In genomic region chr3:49327485-49327884, GRCh38 we compare ENCODE assay signal across 15 cellular contexts. TPM values are rescaled to one million over a fixed set of nuclear protein-coding genes. Genes with fewer than 3 reads are reported as not detected.
A peak's percentile ranks its signal among the peaks of the same experiment; 100 is the strongest.
DNase-seq lines count a peak whose midpoint lies in the region; ATAC-seq and TF ChIP-seq lines count a peak whose summit lies in the region.
"Had no signal": no experiment of that assay in that cellular context is flagged by ENCODE, and none has a peak within 500 bp of the region (broad histone marks: within the 10 kb centered on the region; RNA-seq: fewer than 3 reads in every experiment).

No MANE protein-coding gene starts in this region.

- no peaks in the 10 kb centered on the region for H3K27me3 ChIP-seq in Loucy (ENCODE audit: insufficient read depth, low read length, poor library complexity, severe bottlenecking)
- H3K27me3 ChIP-seq in neutrophil = no peaks in the 10 kb centered on the region
- H3K27me3 ChIP-seq: SJSA1, tibial artery had no signal

- H3K36me3 ChIP-seq in Loucy (ENCODE audit: insufficient read depth, low read length) (peaks cover 64% of the 10 kb centered on the region; the same call in 1 of the 2 replicates), neutrophil (peaks cover 99% of the 10 kb centered on the region)

- no peaks in the 10 kb centered on the region for H3F3A ChIP-seq in Loucy (ENCODE audit: low read depth)

- H3K79me2 ChIP-seq in Loucy (ENCODE audit: insufficient read depth, low read length) = no peaks in the 10 kb centered on the region

- H3K27me3 Mint-ChIP-seq in endothelial cell (ENCODE audit: unreplicated experiment) = no peaks in the 10 kb centered on the region
- H3K27me3 Mint-ChIP-seq: activated CD4-positive, alpha-beta T cell treated with anti-CD3 and anti-CD28 coated beads, Interleukin-2, amount 10 ng/mL, durations not matched to agents 24 days and 14 days had no signal

- no peak overlapping the region for H3K9ac ChIP-seq in Loucy (ENCODE audit: low read depth, low read length, poor library complexity, severe bottlenecking)

- H3K4me1 ChIP-seq in Loucy (ENCODE audit: insufficient read depth, low read length, poor library complexity, severe bottlenecking) = no peaks in the 10 kb centered on the region
- peaks cover 5 to 6% of the 10 kb centered on the region in 2 experiments for H3K4me1 ChIP-seq in neutrophil (ENCODE audit: control insufficient read depth in 1 of 2, insufficient read depth in 1 of 2, low read depth in 1 of 2, low read length in 1 of 2)
- H3K4me1 ChIP-seq: SJSA1, tibial artery had no signal

- H3K4me2 ChIP-seq in Loucy (ENCODE audit: low read depth, low read length, poor library complexity, severe bottlenecking) = no peak overlapping the region

- H3K36me3 Mint-ChIP-seq in endothelial cell (ENCODE audit: low read depth, unreplicated experiment) = peaks cover 32% of the 10 kb centered on the region

- no peaks in the 10 kb centered on the region for H3K4me1 Mint-ChIP-seq in endothelial cell (ENCODE audit: unreplicated experiment)

- no peaks in the 10 kb centered on the region for H4K20me1 ChIP-seq in Loucy (ENCODE audit: insufficient read depth, low read length, poor library complexity, severe bottlenecking)

- no peak overlapping the region for H2AFZ ChIP-seq in Loucy (ENCODE audit: low read length)

- CTCF ChIA-PET in GM10248 (lab: Yijun Ruan, JAX) = interaction anchor here (0.9 to 3.1 kb wide), 3 partner anchors 12 to 26 kb away, joined by 3 to 12 read pairs (median 3); partner anchors contain the start of gene USP4

- H3K9me3 ChIP-seq in Loucy (ENCODE audit: insufficient read depth, low read depth, low read length) (no peaks in the 10 kb centered on the region), neutrophil (no peaks in the 10 kb centered on the region)
- H3K9me3 ChIP-seq: SJSA1, tibial artery had no signal

- H3K4me3 Mint-ChIP-seq in endothelial cell (ENCODE audit: unreplicated experiment) = no peak overlapping the region
- H3K4me3 Mint-ChIP-seq: activated CD4-positive, alpha-beta T cell treated with anti-CD3 and anti-CD28 coated beads, Interleukin-2, amount 10 ng/mL, durations not matched to agents 24 days and 14 days had no signal

- POLR2A ChIA-PET in GM10248 (lab: Yijun Ruan, JAX) = no interaction called here

- no peaks in the 10 kb centered on the region for H3K9me3 Mint-ChIP-seq in endothelial cell (ENCODE audit: unreplicated experiment)
- H3K9me3 Mint-ChIP-seq: activated CD4-positive, alpha-beta T cell treated with anti-CD3 and anti-CD28 coated beads, Interleukin-2, amount 10 ng/mL, durations not matched to agents 24 days and 14 days had no signal

- TF ChIP-seq CTCF in GM10248 (IDR thresholded peaks at IDR 0.05; ENCODE audit: control extremely low read depth, extremely low read depth, low read depth, missing control alignments) = peak; percentile 9
- TF ChIP-seq CTCF in Loucy (conservative IDR thresholded peaks at IDR 0.05; ENCODE audit: low read length) = peak; percentile 45
- peak; percentile 37 for TF ChIP-seq CTCF in endothelial cell (IDR thresholded peaks at IDR 0.05; ENCODE audit: unreplicated experiment)
- TF ChIP-seq CTCF in neutrophil (IDR thresholded peaks at IDR 0.05) = peak; percentile 24

- H3K27ac Mint-ChIP-seq in endothelial cell (ENCODE audit: unreplicated experiment) = no peak overlapping the region
- H3K27ac Mint-ChIP-seq: activated CD4-positive, alpha-beta T cell treated with anti-CD3 and anti-CD28 coated beads, Interleukin-2, amount 10 ng/mL, durations not matched to agents 24 days and 14 days had no signal

- DNase-seq in GM10248 (ENCODE audit: extremely low spot score) (no peak), endothelial cell (ENCODE audit: low spot score) (no peak), dedifferentiated amniotic fluid mesenchymal stem cell (ENCODE audit: extremely low spot score) (no peak), ureter (ENCODE audit: low spot score) (no peak), iPS-NIHi7 (ENCODE audit: extremely low spot score) (no peak)
- DNase-seq: activated CD4-positive, alpha-beta T cell treated with anti-CD3 and anti-CD28 coated beads, Interleukin-2, amount 10 ng/mL, durations not matched to agents 24 days and 14 days; activated naive CD4-positive, alpha-beta T cell treated with Interleukin-2 at 50 U/mL for 16 hours; EL; left ventricle myocardium superior; NCI-H2171; tibial artery had no signal

- H3K4me3 ChIP-seq in Loucy (ENCODE audit: low read length, poor library complexity, severe bottlenecking) (no peak overlapping the region), neutrophil (ENCODE audit: low read depth in 1 of 2, low read length in 1 of 2) (no peak overlapping the region)
- H3K4me3 ChIP-seq: SJSA1, tibial artery had no signal

- no peak for ATAC-seq in HG03571 (IDR thresholded peaks at IDR 0.05; ENCODE audit: unreplicated experiment)
- ATAC-seq: left ventricle myocardium superior had no signal

- H3K9me2 ChIP-seq in Loucy (replicated peaks; ENCODE audit: low read depth, low read length) = no peaks in the 10 kb centered on the region

- H3K27ac ChIP-seq in neutrophil = no peak overlapping the region
- H3K27ac ChIP-seq: SJSA1, tibial artery had no signal

RNA-seq across cellular contexts. Expression of gene USP4, which starts 12.4 kb away (rescaled TPM):
- total RNA-seq in endothelial cell (ENCODE audit: unreplicated experiment) (55.0 TPM), ureter (93.3 TPM)

RNA-seq across cellular contexts. Expression of gene GPX1, which starts 30.7 kb away (rescaled TPM):
- total RNA-seq in endothelial cell (ENCODE audit: unreplicated experiment) = 374 TPM
- total RNA-seq in ureter = 270 TPM

RNA-seq across cellular contexts. Expression of gene C3orf62, which starts 50.5 kb away (rescaled TPM):
- total RNA-seq in endothelial cell (ENCODE audit: unreplicated experiment) (3.8 TPM), ureter (8.9 TPM)
